Comparison of ENCODE assay signal across 35 cellular contexts in genomic region chrX:11349661-11350337, GRCh38. TPM values are rescaled to one million over a fixed set of nuclear protein-coding genes. Genes with fewer than 3 reads are reported as not detected.
DNase-seq lines count a peak whose midpoint lies in the region; ATAC-seq and TF ChIP-seq lines count a peak whose summit lies in the region.
"Had no signal": no experiment of that assay in that cellular context is flagged by ENCODE, and none has a peak within 500 bp of the region (broad histone marks: within the 10 kb centered on the region; RNA-seq: fewer than 3 reads in every experiment).

No MANE protein-coding gene starts in this region.

- H3K9ac ChIP-seq in smooth muscle cell (ENCODE audit: low read depth), result no peak overlapping the region

- H3K27ac ChIP-seq in gastroesophageal sphincter, result peak overlapping the region in 3 of 4 donors; percentile 75 to 85 (median 78)
- H3K27ac ChIP-seq in sigmoid colon, result peak overlapping the region; percentile 65 to 83 (median 69)
- H3K27ac ChIP-seq in smooth muscle cell (ENCODE audit: low read depth), result no peak overlapping the region
- H3K27ac ChIP-seq: hepatocyte, WERI-Rb-1 had no signal

- intact Hi-C loops in sigmoid colon (cut with DNase I), result no loop called here

- H3K4me3 ChIP-seq in gastroesophageal sphincter (no peak overlapping the region), sigmoid colon (no peak overlapping the region), smooth muscle cell (no peak overlapping the region)
- H3K4me3 ChIP-seq: hepatocyte, spleen had no signal

- DNase-seq in EH (ENCODE audit: low read depth) (peak; percentile 11), OCI-M1 (lab: John Stamatoyannopoulos, UW) (peak; percentile 65), sigmoid colon (no peak), erythroblast (lab: John Stamatoyannopoulos, UW) (no peak), smooth muscle cell (lab: John Stamatoyannopoulos, UW; ENCODE audit: unreplicated experiment) (no peak)
- no peak for DNase-seq in activated naive CD4-positive, alpha-beta T cell treated with anti-CD3 and anti-CD28 coated beads, Interleukin-2, amount 10 ng/mL, durations not matched to agents 7 days and 5 days
- no peak for DNase-seq in activated CD4-positive, alpha-beta T cell treated with anti-CD3 and anti-CD28 coated beads, Interleukin-2, amount 50 U/mL, for 1 hour
- DNase-seq: activated CD4-positive, alpha-beta T cell treated with anti-CD3 and anti-CD28 coated beads for 48 hours; activated gamma-delta T cell treated with Interleukin-2 at 50 U/mL for 16 hours; activated T-cell treated with anti-CD3 and anti-CD28 coated beads, Interleukin-2, amount 50 U/mL, for 24 hours; Caco-2; effector CD4-positive, alpha-beta T cell; foreskin fibroblast; GF-D8; HCEC 1CT; IMR-90; naive thymus-derived CD8-positive, alpha-beta T cell; NCI-H1417; NCI-H2081 treated with DMSO at 0.1 percent for 48 hours; NCI-H345; NCI-H748 treated with DMSO at 0.1 percent for 48 hours; nucleus accumbens; spleen; WERI-Rb-1 had no signal

- H3K27ac Mint-ChIP-seq in activated naive CD4-positive, alpha-beta T cell treated with anti-CD3 and anti-CD28 coated beads, Interleukin-2, amount 10 ng/mL, durations not matched to agents 7 days and 5 days, result no peak overlapping the region
- H3K27ac Mint-ChIP-seq: activated T-cell treated with anti-CD3 and anti-CD28 coated beads, Interleukin-2, amount 50 U/mL, for 24 hours; brain; mesothelial cell of epicardium; naive thymus-derived CD8-positive, alpha-beta T cell; T-helper 2 cell treated with Interferon-gamma antibody and Interleukin-4, amounts not matched to agents 5 μg/mL and 100 μg/mL, for 36 hours had no signal

- no peaks in the 10 kb centered on the region for H3K36me3 ChIP-seq in gastroesophageal sphincter
- no peaks in the 10 kb centered on the region for H3K36me3 ChIP-seq in sigmoid colon
- H3K36me3 ChIP-seq in smooth muscle cell (ENCODE audit: low read depth), result no peaks in the 10 kb centered on the region
- H3K36me3 ChIP-seq: spleen, WERI-Rb-1 had no signal

- H3K4me2 ChIP-seq in smooth muscle cell, result no peak overlapping the region
- H3K4me2 ChIP-seq: hepatocyte had no signal

- H3K27me3 Mint-ChIP-seq in activated naive CD4-positive, alpha-beta T cell treated with anti-CD3 and anti-CD28 coated beads, Interleukin-2, amount 10 ng/mL, durations not matched to agents 7 days and 5 days, result no peaks in the 10 kb centered on the region
- H3K27me3 Mint-ChIP-seq: naive thymus-derived CD8-positive, alpha-beta T cell had no signal

- H3K36me3 Mint-ChIP-seq in activated naive CD4-positive, alpha-beta T cell treated with anti-CD3 and anti-CD28 coated beads, Interleukin-2, amount 10 ng/mL, durations not matched to agents 7 days and 5 days, result no peaks in the 10 kb centered on the region
- H3K36me3 Mint-ChIP-seq: brain; mesothelial cell of epicardium; naive thymus-derived CD8-positive, alpha-beta T cell had no signal

- no peak for TF ChIP-seq POLR2A in gastroesophageal sphincter (IDR thresholded peaks at IDR 0.05)
- no peak for TF ChIP-seq POLR2A in sigmoid colon (IDR thresholded peaks at IDR 0.05)
- TF ChIP-seq POLR2A in erythroblast (IDR thresholded peaks at IDR 0.05; ENCODE audit: low read length), result no peak

- no peak overlapping the region for H2AFZ ChIP-seq in smooth muscle cell (ENCODE audit: low read depth)
- H2AFZ ChIP-seq: hepatocyte had no signal

- H3K79me2 ChIP-seq in smooth muscle cell (ENCODE audit: low read depth), result no peaks in the 10 kb centered on the region

- H3K4me1 ChIP-seq in gastroesophageal sphincter, result peaks cover 0 to 9% (median 0%) of the 10 kb centered on the region in 3 donors
- peaks cover 0 to 47% (median 6%) of the 10 kb centered on the region in 4 donors for H3K4me1 ChIP-seq in sigmoid colon
- H3K4me1 ChIP-seq in smooth muscle cell (ENCODE audit: low read depth), result no peaks in the 10 kb centered on the region

- H3K4me1 Mint-ChIP-seq in activated naive CD4-positive, alpha-beta T cell treated with anti-CD3 and anti-CD28 coated beads, Interleukin-2, amount 10 ng/mL, durations not matched to agents 7 days and 5 days, result no peaks in the 10 kb centered on the region
- H3K4me1 Mint-ChIP-seq: mesothelial cell of epicardium had no signal

- H3K4me3 Mint-ChIP-seq in activated naive CD4-positive, alpha-beta T cell treated with anti-CD3 and anti-CD28 coated beads, Interleukin-2, amount 10 ng/mL, durations not matched to agents 7 days and 5 days, result no peak overlapping the region
- H3K4me3 Mint-ChIP-seq: activated T-cell treated with anti-CD3 and anti-CD28 coated beads, Interleukin-2, amount 50 U/mL, for 24 hours; brain; mesothelial cell of epicardium; naive thymus-derived CD8-positive, alpha-beta T cell; T-helper 2 cell treated with Interferon-gamma antibody and Interleukin-4, amounts not matched to agents 5 μg/mL and 100 μg/mL, for 36 hours had no signal

- TF ChIP-seq EP300 in gastroesophageal sphincter (IDR thresholded peaks at IDR 0.05) (no peak), sigmoid colon (IDR thresholded peaks at IDR 0.05) (no peak)

- CTCF ChIA-PET in activated naive CD4-positive, alpha-beta T cell treated with anti-CD3 and anti-CD28 coated beads, Interleukin-2, amount 10 ng/mL, durations not matched to agents 7 days and 5 days (lab: Charles Lee), result no interaction called here

- 40 to 65% methylated on average over 1 to 2 of the region's 2 CpGs for WGBS in gastroesophageal sphincter (ENCODE audit: low coverage in 1 of 2), 2 donors
- 76 to 80% methylated on average over 2 of the region's 2 CpGs for WGBS in sigmoid colon, 2 donors
- 56% methylated on average over 2 of the region's 2 CpGs for WGBS in smooth muscle cell (ENCODE audit: low lambda C conversion rate)

- no peaks in the 10 kb centered on the region for H4K20me1 ChIP-seq in smooth muscle cell (ENCODE audit: low read depth)

- H3K9me3 Mint-ChIP-seq in activated naive CD4-positive, alpha-beta T cell treated with anti-CD3 and anti-CD28 coated beads, Interleukin-2, amount 10 ng/mL, durations not matched to agents 7 days and 5 days, result no peaks in the 10 kb centered on the region
- H3K9me3 Mint-ChIP-seq: activated T-cell treated with anti-CD3 and anti-CD28 coated beads, Interleukin-2, amount 50 U/mL, for 24 hours; brain; naive thymus-derived CD8-positive, alpha-beta T cell; T-helper 2 cell treated with Interferon-gamma antibody and Interleukin-4, amounts not matched to agents 5 μg/mL and 100 μg/mL, for 36 hours had no signal

- no peak for TF ChIP-seq CTCF in gastroesophageal sphincter (IDR thresholded peaks at IDR 0.05)
- no peak for TF ChIP-seq CTCF in sigmoid colon (IDR thresholded peaks at IDR 0.05)
- no peak for TF ChIP-seq CTCF in smooth muscle cell (IDR thresholded peaks at IDR 0.05; ENCODE audit: borderline replicate concordance, insufficient read depth, poor library complexity, severe bottlenecking)

- no peak for ATAC-seq in gastroesophageal sphincter
- ATAC-seq: naive thymus-derived CD8-positive, alpha-beta T cell had no signal

- H3K9me3 ChIP-seq in gastroesophageal sphincter (no peaks in the 10 kb centered on the region), sigmoid colon (no peaks in the 10 kb centered on the region), smooth muscle cell (replicated peaks; ENCODE audit: low read depth) (no peaks in the 10 kb centered on the region)
- H3K9me3 ChIP-seq: Caco-2, spleen had no signal

- H3K27me3 ChIP-seq in gastroesophageal sphincter, result no peaks in the 10 kb centered on the region
- H3K27me3 ChIP-seq in sigmoid colon, result no peaks in the 10 kb centered on the region
- no peaks in the 10 kb centered on the region for H3K27me3 ChIP-seq in smooth muscle cell (ENCODE audit: low read depth)
- H3K27me3 ChIP-seq: hepatocyte had no signal

- H3F3A ChIP-seq in smooth muscle cell (ENCODE audit: low read depth), result no peaks in the 10 kb centered on the region

RNA-seq across cellular contexts. Expression of gene AMELX, which starts 56.6 kb away (rescaled TPM):
- total RNA-seq in gastroesophageal sphincter, result not detected
- total RNA-seq in sigmoid colon, result not detected
- not detected for polyA plus RNA-seq in sigmoid colon
- total RNA-seq in smooth muscle cell, result not detected in 2 replicates
- not detected in 2 replicates for polyA plus RNA-seq in smooth muscle cell
- total RNA-seq: Caco-2; cerebellum; hepatocyte; IMR-90; mesothelial cell of epicardium; naive thymus-derived CD8-positive, alpha-beta T cell; renal cortical epithelial cell; spleen; subcutaneous adipose tissue; urinary bladder had no signal
- polyA plus RNA-seq: adipose tissue; BJ; hepatocyte; IMR-90; naive thymus-derived CD8-positive, alpha-beta T cell; spleen; urinary bladder had no signal

Comparison
In these comparisons a context has a peak if more than half of its experiments do, and no peak if none do; other contexts are left out.
1. DNase-seq: peak in EH (single experiment) and OCI-M1 (single experiment); none in sigmoid colon (single experiment), activated naive CD4-positive, alpha-beta T cell treated with anti-CD3 and anti-CD28 coated beads, Interleukin-2, amount 10 ng/mL, durations not matched to agents 7 days and 5 days (single experiment), activated CD4-positive, alpha-beta T cell treated with anti-CD3 and anti-CD28 coated beads, Interleukin-2, amount 50 U/mL, for 1 hour (single experiment), erythroblast (0 of 2) and smooth muscle cell (single experiment).